In the genomic region with DNA sequence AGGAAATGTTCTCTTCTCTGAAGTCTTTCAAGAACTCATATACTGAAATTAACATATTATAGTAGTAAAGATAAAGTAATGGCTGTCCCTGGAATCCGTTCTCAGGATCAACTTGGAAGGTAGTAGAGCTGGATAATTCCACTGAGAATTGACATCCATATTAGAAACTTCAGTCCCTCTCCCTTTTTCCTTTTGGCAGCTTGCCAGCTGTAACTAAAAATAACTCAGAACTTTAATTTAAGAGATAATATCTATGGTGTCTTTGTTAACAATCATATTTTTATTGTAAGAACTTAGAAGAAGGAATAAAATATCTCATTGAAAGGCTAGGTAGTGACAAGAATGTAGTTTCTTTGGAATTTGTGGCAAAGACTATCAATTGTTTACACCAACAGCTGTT, we compare ENCODE assay signal across 25 cellular contexts.
"Had no signal": no experiment of that assay in that cellular context is flagged by ENCODE, and none has a peak within 500 bp of the region (broad histone marks: within the 10 kb centered on the region; RNA-seq: fewer than 3 reads in every experiment).

No MANE protein-coding gene starts in this region.

- H3K27ac ChIP-seq: dorsolateral prefrontal cortex, gastrocnemius medialis, ovary, psoas muscle, skin epidermis, spleen, thoracic aorta, transverse colon, upper lobe of right lung, uterus had no signal

- H3K9me3 ChIP-seq: gastrocnemius medialis, mucosa of descending colon, ovary, psoas muscle, spleen, thoracic aorta, transverse colon, upper lobe of right lung, uterus had no signal

- ATAC-seq: gastrocnemius medialis; left lobe of liver; mucosa of descending colon; naive thymus-derived CD8-positive, alpha-beta T cell; psoas muscle; right cardiac atrium; stimulated activated naive B cell treated with anti-CD40 and anti-IgM and Interleukin-4, amounts not matched to agents 10 μg/mL and 1 μg/mL and 100 μg/mL, for 72 hours; upper lobe of right lung had no signal

- H3K4me1 ChIP-seq: gastrocnemius medialis, psoas muscle, spleen, transverse colon, upper lobe of right lung, uterus had no signal

- H3K4me3 ChIP-seq: dorsolateral prefrontal cortex, gastrocnemius medialis, lung, mucosa of descending colon, ovary, psoas muscle, skin epidermis, spleen, thoracic aorta, transverse colon, upper lobe of right lung, uterus had no signal

- H3K27me3 ChIP-seq: gastrocnemius medialis, ovary, transverse colon, upper lobe of right lung, uterus had no signal

- DNase-seq: dorsolateral prefrontal cortex; effector CD4-positive, alpha-beta T cell; foreskin fibroblast; gastrocnemius medialis; head of caudate nucleus; mucosa of descending colon; naive thymus-derived CD8-positive, alpha-beta T cell; nephron progenitor cell; nucleus accumbens; ovary; posterior cingulate gyrus; psoas muscle; right cardiac atrium; spleen; stimulated activated CD4-positive, alpha-beta T cell treated with anti-CD3 and anti-CD28 coated beads, Interleukin-2, amount 100 ng/mL, for 48 hours; stimulated activated naive B cell treated with anti-CD40 and anti-IgM and Interleukin-4, amounts not matched to agents 10 μg/mL and 1 μg/mL and 100 μg/mL, for 72 hours; transverse colon; upper lobe of right lung; uterus had no signal

- FAIRE-seq: colon, keratinocyte had no signal

- H3K36me3 ChIP-seq: gastrocnemius medialis, ovary, spleen, thoracic aorta, transverse colon, upper lobe of right lung, uterus had no signal
